In the genomic region with DNA sequence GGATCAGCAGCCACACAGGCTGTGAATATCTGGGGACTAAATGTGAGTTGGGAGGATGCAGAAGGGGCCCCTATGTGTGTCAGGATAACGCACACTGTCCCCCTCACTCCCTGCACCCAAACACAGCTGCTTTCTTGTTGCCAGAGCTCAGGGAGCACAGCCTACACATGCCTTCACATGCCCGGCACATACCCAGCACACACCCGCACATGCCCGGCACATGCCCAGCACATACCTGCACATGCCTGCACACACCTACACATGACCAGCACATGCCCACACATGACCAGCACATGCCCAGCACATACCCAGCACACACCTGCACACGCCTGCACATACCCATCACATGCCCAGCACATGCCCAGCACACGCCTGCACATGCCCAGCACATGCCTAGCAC, we compare ENCODE assay signal across 24 cellular contexts.
A peak's percentile ranks its signal among the peaks of the same experiment; 100 is the strongest.
DNase-seq lines count a peak whose midpoint lies in the region; ATAC-seq and TF ChIP-seq lines count a peak whose summit lies in the region.
"Had no signal": no experiment of that assay in that cellular context is flagged by ENCODE, and none has a peak within 500 bp of the region (broad histone marks: within the 10 kb centered on the region; RNA-seq: fewer than 3 reads in every experiment).

No MANE protein-coding gene starts in this region.

- no peaks in the 10 kb centered on the region for H3K27me3 Mint-ChIP-seq in activated naive CD4-positive, alpha-beta T cell treated with anti-CD3 and anti-CD28 coated beads for 36 hours (ENCODE audit: low read depth)
- H3K27me3 Mint-ChIP-seq: activated B cell treated with CpG ODN at 0.5 μM for 24 hours; B cell; CD8-positive, alpha-beta memory T cell; dendritic cell treated with granulocyte-macrophage colony-stimulating factor and Interleukin-4, amounts not matched to agents 40 ng/mL and 50 ng/mL, for 4 days had no signal

- intact Hi-C loops in activated naive CD4-positive, alpha-beta T cell treated with anti-CD3 and anti-CD28 coated beads for 36 hours (cut with micrococcal nuclease), result no loop called here
- intact Hi-C loops in prostate gland (cut with DNase I), result no loop called here

- no peak for DNase-seq in activated naive CD4-positive, alpha-beta T cell treated with anti-CD3 and anti-CD28 coated beads for 36 hours
- DNase-seq in activated naive CD4-positive, alpha-beta T cell treated with Interleukin-2 at 50 U/mL for 16 hours, result no peak
- peak; percentile 10 for DNase-seq in activated CD8-positive, alpha-beta memory T cell treated with anti-CD3 and anti-CD28 coated beads, Interleukin-2, amount 50 U/mL, for 48 hours
- peak; percentile 17 for DNase-seq in lung (ENCODE audit: low spot score)
- DNase-seq in stimulated activated effector memory CD8-positive, alpha-beta T cell treated with anti-CD3 and anti-CD28 coated beads, Interleukin-12 subunit alpha, Interleukin-12 subunit beta, amount 100 ng/mL, for 72 hours (ENCODE audit: low spot score in 2 of 2), result no peak
- DNase-seq in OCI-M1 (lab: John Stamatoyannopoulos, UW), result no peak
- DNase-seq in NCI-H187 treated with DMSO at 0.1 percent for 48 hours (lab: John Stamatoyannopoulos, UW), result no peak
- no peak for DNase-seq in prostate gland (ENCODE audit: low spot score)
- DNase-seq: activated B cell treated with CpG ODN at 0.5 μM for 24 hours; activated CD4-positive, alpha-beta T cell treated with anti-CD3 and anti-CD28 coated beads, Interleukin-2, amount 50 U/mL, for 4 hours; amniotic stem cell; CD8-positive, alpha-beta memory T cell; GF-D8; Karpas-422; left ventricle myocardium superior; NCI-H526 treated with DMSO at 0.1 percent for 48 hours; nephron progenitor cell; stimulated activated CD4-positive, alpha-beta T cell treated with anti-CD3 and anti-CD28 coated beads, Interleukin-2, amount 100 ng/mL, for 24 hours; T1000 had no signal

- ATAC-seq in lung (ENCODE audit: insufficient read depth, low FRiP score), result no peak
- no peak for ATAC-seq in stimulated activated effector memory CD8-positive, alpha-beta T cell treated with anti-CD3 and anti-CD28 coated beads, Interleukin-12 subunit alpha, Interleukin-12 subunit beta, amount 100 ng/mL, for 72 hours
- ATAC-seq: left ventricle myocardium superior had no signal

- no peaks in the 10 kb centered on the region for H3K9me3 Mint-ChIP-seq in activated naive CD4-positive, alpha-beta T cell treated with anti-CD3 and anti-CD28 coated beads for 36 hours
- no peaks in the 10 kb centered on the region for H3K9me3 Mint-ChIP-seq in stimulated activated effector memory CD8-positive, alpha-beta T cell treated with anti-CD3 and anti-CD28 coated beads, Interleukin-12 subunit alpha, Interleukin-12 subunit beta, amount 100 ng/mL, for 72 hours
- H3K9me3 Mint-ChIP-seq: activated B cell treated with CpG ODN at 0.5 μM for 24 hours; CD8-positive, alpha-beta memory T cell; dendritic cell treated with granulocyte-macrophage colony-stimulating factor and Interleukin-4, amounts not matched to agents 40 ng/mL and 50 ng/mL, for 4 days; nephron progenitor cell had no signal

- no peak overlapping the region for H3K27ac ChIP-seq in lung (ENCODE audit: low read depth in 1 of 2, low read length in 1 of 2)
- no peak overlapping the region for H3K27ac ChIP-seq in prostate gland
- H3K27ac ChIP-seq: breast epithelium, skin epidermis had no signal

- H3K36me3 Mint-ChIP-seq in activated naive CD4-positive, alpha-beta T cell treated with anti-CD3 and anti-CD28 coated beads for 36 hours (ENCODE audit: low read depth), result no peaks in the 10 kb centered on the region
- H3K36me3 Mint-ChIP-seq in stimulated activated effector memory CD8-positive, alpha-beta T cell treated with anti-CD3 and anti-CD28 coated beads, Interleukin-12 subunit alpha, Interleukin-12 subunit beta, amount 100 ng/mL, for 72 hours, result no peaks in the 10 kb centered on the region
- H3K36me3 Mint-ChIP-seq: CD8-positive, alpha-beta memory T cell had no signal

- no peak overlapping the region for H3K4me3 Mint-ChIP-seq in activated naive CD4-positive, alpha-beta T cell treated with anti-CD3 and anti-CD28 coated beads for 36 hours
- no peak overlapping the region for H3K4me3 Mint-ChIP-seq in stimulated activated effector memory CD8-positive, alpha-beta T cell treated with anti-CD3 and anti-CD28 coated beads, Interleukin-12 subunit alpha, Interleukin-12 subunit beta, amount 100 ng/mL, for 72 hours
- H3K4me3 Mint-ChIP-seq: activated B cell treated with CpG ODN at 0.5 μM for 24 hours; B cell; CD8-positive, alpha-beta memory T cell; dendritic cell treated with granulocyte-macrophage colony-stimulating factor and Interleukin-4, amounts not matched to agents 40 ng/mL and 50 ng/mL, for 4 days; nephron progenitor cell had no signal

- H3K4me1 ChIP-seq in lung (ENCODE audit: control insufficient read depth in 2 of 2, insufficient read depth in 2 of 2, low read length in 2 of 2), result no peaks in the 10 kb centered on the region
- no peaks in the 10 kb centered on the region for H3K4me1 ChIP-seq in prostate gland (replicated peaks)
- H3K4me1 ChIP-seq: breast epithelium had no signal

- no peaks in the 10 kb centered on the region for H3K27me3 ChIP-seq in lung (ENCODE audit: control insufficient read depth, insufficient read depth)
- no peaks in the 10 kb centered on the region for H3K27me3 ChIP-seq in prostate gland (replicated peaks; ENCODE audit: insufficient read depth)
- H3K27me3 ChIP-seq: breast epithelium had no signal

- no peak for TF ChIP-seq CTCF in lung (IDR thresholded peaks at IDR 0.05; ENCODE audit: control extremely low read depth, extremely low read depth)
- TF ChIP-seq CTCF in prostate gland (IDR thresholded peaks at IDR 0.05), result no peak

- CTCF ChIA-PET in activated naive CD4-positive, alpha-beta T cell treated with anti-CD3 and anti-CD28 coated beads for 36 hours (lab: Charles Lee), result no interaction called here

- WGBS in lung, 2 donors, result 97 to 98% methylated on average over 6 of the region's 6 CpGs
- WGBS in prostate gland, result 89% methylated on average over 6 of the region's 6 CpGs

- no peak for TF ChIP-seq POLR2A in prostate gland (IDR thresholded peaks at IDR 0.05)

- peaks cover 3% of the 10 kb centered on the region for H3K4me1 Mint-ChIP-seq in activated naive CD4-positive, alpha-beta T cell treated with anti-CD3 and anti-CD28 coated beads for 36 hours (ENCODE audit: low read depth)
- no peaks in the 10 kb centered on the region for H3K4me1 Mint-ChIP-seq in stimulated activated effector memory CD8-positive, alpha-beta T cell treated with anti-CD3 and anti-CD28 coated beads, Interleukin-12 subunit alpha, Interleukin-12 subunit beta, amount 100 ng/mL, for 72 hours
- H3K4me1 Mint-ChIP-seq: activated B cell treated with CpG ODN at 0.5 μM for 24 hours; B cell; CD8-positive, alpha-beta memory T cell had no signal

- H3K27ac Mint-ChIP-seq in activated naive CD4-positive, alpha-beta T cell treated with anti-CD3 and anti-CD28 coated beads for 36 hours, result peak overlapping the region; percentile 59
- H3K27ac Mint-ChIP-seq in stimulated activated effector memory CD8-positive, alpha-beta T cell treated with anti-CD3 and anti-CD28 coated beads, Interleukin-12 subunit alpha, Interleukin-12 subunit beta, amount 100 ng/mL, for 72 hours, result peak overlapping the region; percentile 50
- H3K27ac Mint-ChIP-seq: activated B cell treated with CpG ODN at 0.5 μM for 24 hours; B cell; CD8-positive, alpha-beta memory T cell; dendritic cell treated with granulocyte-macrophage colony-stimulating factor and Interleukin-4, amounts not matched to agents 40 ng/mL and 50 ng/mL, for 4 days had no signal

- H3K9me3 ChIP-seq in lung (ENCODE audit: control insufficient read depth in 2 of 2, insufficient read depth in 1 of 2, low read length in 1 of 2) (no peaks in the 10 kb centered on the region), prostate gland (no peaks in the 10 kb centered on the region)
- H3K9me3 ChIP-seq: breast epithelium, SK-N-SH had no signal

- H3K36me3 ChIP-seq in lung (ENCODE audit: control insufficient read depth in 2 of 2, insufficient read depth in 2 of 2, low read length in 2 of 2), result no peaks in the 10 kb centered on the region
- no peaks in the 10 kb centered on the region for H3K36me3 ChIP-seq in prostate gland
- H3K36me3 ChIP-seq: breast epithelium had no signal

- H3K4me3 ChIP-seq in lung, result no peak overlapping the region
- no peak overlapping the region for H3K4me3 ChIP-seq in prostate gland
- H3K4me3 ChIP-seq: breast epithelium, skin epidermis had no signal

Comparison
In these comparisons a context has a peak if more than half of its experiments do, and no peak if none do; other contexts are left out.
1. DNase-seq: peak in activated CD8-positive, alpha-beta memory T cell treated with anti-CD3 and anti-CD28 coated beads, Interleukin-2, amount 50 U/mL, for 48 hours (single experiment) and lung (single experiment); none in activated naive CD4-positive, alpha-beta T cell treated with anti-CD3 and anti-CD28 coated beads for 36 hours (single experiment), activated naive CD4-positive, alpha-beta T cell treated with Interleukin-2 at 50 U/mL for 16 hours (single experiment), stimulated activated effector memory CD8-positive, alpha-beta T cell treated with anti-CD3 and anti-CD28 coated beads, Interleukin-12 subunit alpha, Interleukin-12 subunit beta, amount 100 ng/mL, for 72 hours (0 of 2), OCI-M1 (single experiment), NCI-H187 treated with DMSO at 0.1 percent for 48 hours (single experiment) and prostate gland (single experiment).